1 cellular context compared by ENCODE assay signal in the genomic region with DNA sequence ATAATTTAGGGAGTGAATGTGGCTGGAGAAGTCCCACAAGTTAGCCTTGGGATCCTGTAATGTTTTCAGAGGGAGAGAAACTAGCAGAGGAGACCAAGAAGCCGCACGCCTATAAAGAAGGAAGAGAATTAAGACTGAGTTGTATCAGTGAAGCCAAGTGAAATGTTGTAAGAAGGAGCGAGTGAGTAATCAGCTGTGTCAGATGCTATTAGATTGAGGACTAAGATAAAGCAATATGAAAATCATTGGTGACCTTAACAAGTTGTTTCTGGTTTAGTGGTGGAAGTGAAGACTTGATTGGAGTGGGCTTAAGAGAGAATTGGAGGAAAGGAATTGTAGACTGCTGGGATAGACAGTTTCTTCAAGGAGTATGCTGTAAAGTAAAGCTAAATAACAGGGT.
TF ChIP-seq lines count a peak whose summit lies in the region.

No MANE protein-coding gene starts in this region.

TF ChIP-seq in WTC11, 78 proteins besides CTCF, POLR2A, EP300 and RAD21 (continued from another document):
- TF ChIP-seq, protein P1, sequence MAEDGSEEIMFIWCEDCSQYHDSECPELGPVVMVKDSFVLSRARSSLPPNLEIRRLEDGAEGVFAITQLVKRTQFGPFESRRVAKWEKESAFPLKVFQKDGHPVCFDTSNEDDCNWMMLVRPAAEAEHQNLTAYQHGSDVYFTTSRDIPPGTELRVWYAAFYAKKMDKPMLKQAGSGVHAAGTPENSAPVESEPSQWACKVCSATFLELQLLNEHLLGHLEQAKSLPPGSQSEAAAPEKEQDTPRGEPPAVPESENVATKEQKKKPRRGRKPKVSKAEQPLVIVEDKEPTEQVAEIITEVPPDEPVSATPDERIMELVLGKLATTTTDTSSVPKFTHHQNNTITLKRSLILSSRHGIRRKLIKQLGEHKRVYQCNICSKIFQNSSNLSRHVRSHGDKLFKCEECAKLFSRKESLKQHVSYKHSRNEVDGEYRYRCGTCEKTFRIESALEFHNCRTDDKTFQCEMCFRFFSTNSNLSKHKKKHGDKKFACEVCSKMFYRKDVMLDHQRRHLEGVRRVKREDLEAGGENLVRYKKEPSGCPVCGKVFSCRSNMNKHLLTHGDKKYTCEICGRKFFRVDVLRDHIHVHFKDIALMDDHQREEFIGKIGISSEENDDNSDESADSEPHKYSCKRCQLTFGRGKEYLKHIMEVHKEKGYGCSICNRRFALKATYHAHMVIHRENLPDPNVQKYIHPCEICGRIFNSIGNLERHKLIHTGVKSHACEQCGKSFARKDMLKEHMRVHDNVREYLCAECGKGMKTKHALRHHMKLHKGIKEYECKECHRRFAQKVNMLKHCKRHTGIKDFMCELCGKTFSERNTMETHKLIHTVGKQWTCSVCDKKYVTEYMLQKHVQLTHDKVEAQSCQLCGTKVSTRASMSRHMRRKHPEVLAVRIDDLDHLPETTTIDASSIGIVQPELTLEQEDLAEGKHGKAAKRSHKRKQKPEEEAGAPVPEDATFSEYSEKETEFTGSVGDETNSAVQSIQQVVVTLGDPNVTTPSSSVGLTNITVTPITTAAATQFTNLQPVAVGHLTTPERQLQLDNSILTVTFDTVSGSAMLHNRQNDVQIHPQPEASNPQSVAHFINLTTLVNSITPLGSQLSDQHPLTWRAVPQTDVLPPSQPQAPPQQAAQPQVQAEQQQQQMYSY (CRISPR knock-in tag; IDR thresholded peaks at IDR 0.05) = no peak
- no peak for TF ChIP-seq ETV6 (CRISPR knock-in tag; IDR thresholded peaks at IDR 0.05)
- no peak for TF ChIP-seq TEAD4 (CRISPR knock-in tag; IDR thresholded peaks at IDR 0.05)
- no peak for TF ChIP-seq SMAD3 (CRISPR knock-in tag; IDR thresholded peaks at IDR 0.05; ENCODE audit: borderline replicate concordance)
- TF ChIP-seq, protein P2, sequence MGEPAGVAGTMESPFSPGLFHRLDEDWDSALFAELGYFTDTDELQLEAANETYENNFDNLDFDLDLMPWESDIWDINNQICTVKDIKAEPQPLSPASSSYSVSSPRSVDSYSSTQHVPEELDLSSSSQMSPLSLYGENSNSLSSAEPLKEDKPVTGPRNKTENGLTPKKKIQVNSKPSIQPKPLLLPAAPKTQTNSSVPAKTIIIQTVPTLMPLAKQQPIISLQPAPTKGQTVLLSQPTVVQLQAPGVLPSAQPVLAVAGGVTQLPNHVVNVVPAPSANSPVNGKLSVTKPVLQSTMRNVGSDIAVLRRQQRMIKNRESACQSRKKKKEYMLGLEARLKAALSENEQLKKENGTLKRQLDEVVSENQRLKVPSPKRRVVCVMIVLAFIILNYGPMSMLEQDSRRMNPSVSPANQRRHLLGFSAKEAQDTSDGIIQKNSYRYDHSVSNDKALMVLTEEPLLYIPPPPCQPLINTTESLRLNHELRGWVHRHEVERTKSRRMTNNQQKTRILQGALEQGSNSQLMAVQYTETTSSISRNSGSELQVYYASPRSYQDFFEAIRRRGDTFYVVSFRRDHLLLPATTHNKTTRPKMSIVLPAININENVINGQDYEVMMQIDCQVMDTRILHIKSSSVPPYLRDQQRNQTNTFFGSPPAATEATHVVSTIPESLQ (CRISPR knock-in tag; IDR thresholded peaks at IDR 0.05) = no peak
- TF ChIP-seq, protein P3, sequence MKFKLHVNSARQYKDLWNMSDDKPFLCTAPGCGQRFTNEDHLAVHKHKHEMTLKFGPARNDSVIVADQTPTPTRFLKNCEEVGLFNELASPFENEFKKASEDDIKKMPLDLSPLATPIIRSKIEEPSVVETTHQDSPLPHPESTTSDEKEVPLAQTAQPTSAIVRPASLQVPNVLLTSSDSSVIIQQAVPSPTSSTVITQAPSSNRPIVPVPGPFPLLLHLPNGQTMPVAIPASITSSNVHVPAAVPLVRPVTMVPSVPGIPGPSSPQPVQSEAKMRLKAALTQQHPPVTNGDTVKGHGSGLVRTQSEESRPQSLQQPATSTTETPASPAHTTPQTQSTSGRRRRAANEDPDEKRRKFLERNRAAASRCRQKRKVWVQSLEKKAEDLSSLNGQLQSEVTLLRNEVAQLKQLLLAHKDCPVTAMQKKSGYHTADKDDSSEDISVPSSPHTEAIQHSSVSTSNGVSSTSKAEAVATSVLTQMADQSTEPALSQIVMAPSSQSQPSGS (CRISPR knock-in tag; IDR thresholded peaks at IDR 0.05; ENCODE audit: borderline replicate concordance, low read depth) = no peak
- no peak for TF ChIP-seq MXD4 (CRISPR knock-in tag; IDR thresholded peaks at IDR 0.05; ENCODE audit: borderline replicate concordance)
- TF ChIP-seq, protein P4, sequence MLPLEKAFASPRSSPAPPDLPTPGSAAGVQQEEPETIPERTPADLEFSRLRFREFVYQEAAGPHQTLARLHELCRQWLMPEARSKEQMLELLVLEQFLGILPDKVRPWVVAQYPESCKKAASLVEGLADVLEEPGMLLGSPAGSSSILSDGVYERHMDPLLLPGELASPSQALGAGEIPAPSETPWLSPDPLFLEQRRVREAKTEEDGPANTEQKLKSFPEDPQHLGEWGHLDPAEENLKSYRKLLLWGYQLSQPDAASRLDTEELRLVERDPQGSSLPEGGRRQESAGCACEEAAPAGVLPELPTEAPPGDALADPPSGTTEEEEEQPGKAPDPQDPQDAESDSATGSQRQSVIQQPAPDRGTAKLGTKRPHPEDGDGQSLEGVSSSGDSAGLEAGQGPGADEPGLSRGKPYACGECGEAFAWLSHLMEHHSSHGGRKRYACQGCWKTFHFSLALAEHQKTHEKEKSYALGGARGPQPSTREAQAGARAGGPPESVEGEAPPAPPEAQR (CRISPR knock-in tag; IDR thresholded peaks at IDR 0.05) = no peak
